ENCODE assay signal across 2 cellular contexts in the genomic region with DNA sequence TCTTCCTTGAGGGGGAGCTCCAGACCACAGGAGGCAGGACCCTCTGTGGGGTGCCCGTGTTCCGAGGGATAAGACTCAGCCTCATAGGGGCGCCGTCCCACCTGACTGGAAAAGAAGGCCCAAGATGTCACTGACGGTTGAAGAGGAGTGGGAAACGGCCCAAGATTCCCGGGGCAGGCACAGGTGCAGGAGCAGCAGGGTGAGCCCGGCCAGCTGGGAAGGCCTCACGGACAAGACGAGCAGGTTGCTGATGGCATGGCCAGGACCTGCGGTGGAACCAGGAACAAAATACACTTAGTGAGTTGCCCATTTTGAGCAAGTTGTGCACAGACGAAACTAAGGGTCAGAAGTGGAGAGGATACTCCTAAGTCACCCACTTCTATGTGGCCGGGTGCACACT. TPM values are rescaled to one million over a fixed set of nuclear protein-coding genes. Genes with fewer than 3 reads are reported as not detected.
"Had no signal": no experiment of that assay in that cellular context is flagged by ENCODE, and none has a peak within 500 bp of the region (broad histone marks: within the 10 kb centered on the region; RNA-seq: fewer than 3 reads in every experiment).

No MANE protein-coding gene starts in this region.

RNA-seq across cellular contexts. Expression of a gene that starts 18.8 kb away (rescaled TPM):
- total RNA-seq: left lobe of liver, mesenteric fat pad had no signal
